In the genomic region with DNA sequence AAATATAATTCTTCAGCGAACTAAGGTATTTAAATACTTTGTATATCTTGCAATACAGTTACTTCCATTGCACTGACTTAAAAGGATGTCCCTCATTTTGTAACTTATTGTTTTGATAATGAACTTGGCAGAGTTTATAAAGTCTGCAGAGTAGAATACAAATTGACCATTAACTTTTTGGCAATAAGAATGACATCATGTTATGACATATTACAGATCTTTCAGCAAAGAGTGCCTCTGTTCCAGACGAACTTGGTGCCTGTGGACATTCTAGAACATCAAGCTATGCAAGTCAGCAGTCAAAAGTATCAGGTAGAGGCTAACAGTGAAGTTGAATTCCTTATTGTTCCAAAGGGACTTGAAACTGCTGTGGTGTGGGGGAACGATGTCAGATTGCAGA, we compare ENCODE assay signal across 21 cellular contexts. TPM values are rescaled to one million over a fixed set of nuclear protein-coding genes. Genes with fewer than 3 reads are reported as not detected.
DNase-seq lines count a peak whose midpoint lies in the region; ATAC-seq, FAIRE-seq and TF ChIP-seq lines count a peak whose summit lies in the region.
"Had no signal": no experiment of that assay in that cellular context is flagged by ENCODE, and none has a peak within 500 bp of the region (broad histone marks: within the 10 kb centered on the region; RNA-seq: fewer than 3 reads in every experiment).

No MANE protein-coding gene starts in this region.

- H2AFZ ChIP-seq in HepG2 (ENCODE audit: low read length) (no peak overlapping the region), GM12878 (ENCODE audit: control insufficient read depth, low read depth, low read length) (no peak overlapping the region)
- H2AFZ ChIP-seq: GM23338 had no signal

- no peaks in the 10 kb centered on the region for H4K20me1 ChIP-seq in HepG2 (ENCODE audit: insufficient read depth, low read length)
- no peaks in the 10 kb centered on the region for H4K20me1 ChIP-seq in GM12878 (ENCODE audit: control insufficient read depth, insufficient read depth)

- H3K27ac ChIP-seq in HepG2 (ENCODE audit: extremely low read length, insufficient read depth, low read length) (no peak overlapping the region), right lobe of liver (no peak overlapping the region), GM12878 (ENCODE audit: control insufficient read depth, insufficient read depth) (no peak overlapping the region)

- TF ChIP-seq CTCF in HepG2 (CRISPR knock-in tag; IDR thresholded peaks at IDR 0.05) (no peak), right lobe of liver (IDR thresholded peaks at IDR 0.05) (no peak), GM12878 (IDR thresholded peaks at IDR 0.05 in 2 of 3, conservative IDR thresholded peaks at IDR 0.05 in 1 of 3; ENCODE audit: control insufficient read depth in 2 of 3, extremely low read depth in 1 of 3, insufficient read depth in 1 of 3, low read depth in 3 of 3, low read length in 3 of 3) (no peak), nephron progenitor cell (IDR thresholded peaks at IDR 0.05) (no peak)

- H3K4me3 ChIP-seq in HepG2 (replicated peaks in 1 of 3; ENCODE audit: insufficient read depth in 1 of 3, low read depth in 2 of 3, low read length in 3 of 3) (no peak overlapping the region), right lobe of liver (no peak overlapping the region), GM12878 (no peak overlapping the region)
- H3K4me3 ChIP-seq: GM23338 had no signal

- H3K79me2 ChIP-seq in HepG2 (ENCODE audit: insufficient read depth, low read length) = no peaks in the 10 kb centered on the region
- no peaks in the 10 kb centered on the region for H3K79me2 ChIP-seq in GM12878 (ENCODE audit: control insufficient read depth, insufficient read depth, low read length)

- BruUV-seq in HepG2 (replicated peaks; lab: Mats Ljungman, UMichigan) (no TSS peak), GM12878 (replicated peaks; lab: Mats Ljungman, UMichigan) (no TSS peak)

- H3K9me3 ChIP-seq in HepG2 (ENCODE audit: low read length) = no peaks in the 10 kb centered on the region
- H3K9me3 ChIP-seq in right lobe of liver = no peaks in the 10 kb centered on the region
- no peaks in the 10 kb centered on the region for H3K9me3 ChIP-seq in GM12878 (replicated peaks; ENCODE audit: control insufficient read depth, insufficient read depth, low read length)

- H3K27me3 Mint-ChIP-seq in nephron progenitor cell (ENCODE audit: low read depth, poor library complexity) = no peaks in the 10 kb centered on the region
- H3K27me3 Mint-ChIP-seq: CD4-positive, alpha-beta memory T cell had no signal

- H3K27me3 ChIP-seq in HepG2 (ENCODE audit: control insufficient read depth in 1 of 2, insufficient read depth in 2 of 2, low read length in 2 of 2) (no peaks in the 10 kb centered on the region), right lobe of liver (no peaks in the 10 kb centered on the region), GM12878 (replicated peaks in 1 of 2; ENCODE audit: control insufficient read depth in 2 of 2, insufficient read depth in 2 of 2, low read length in 1 of 2) (no peaks in the 10 kb centered on the region)

- no peaks in the 10 kb centered on the region for H3K36me3 ChIP-seq in HepG2 (replicated peaks in 1 of 2; ENCODE audit: control insufficient read depth in 1 of 2, insufficient read depth in 2 of 2, low read length in 2 of 2)
- H3K36me3 ChIP-seq in right lobe of liver = no peaks in the 10 kb centered on the region
- no peaks in the 10 kb centered on the region; a peak in 1 of 4 replicates for H3K36me3 ChIP-seq in GM12878 (ENCODE audit: control insufficient read depth in 2 of 2, insufficient read depth in 2 of 2, low read length in 1 of 2)

- RAD21 ChIA-PET in GM12878 (lab: Charles Lee; ENCODE audit: unreplicated experiment) = no interaction called here

- peaks cover 9% of the 10 kb centered on the region for H3K36me3 Mint-ChIP-seq in nephron progenitor cell (ENCODE audit: low read depth)

- in situ Hi-C loops in HepG2 (cut with HindIII; ENCODE audit: extremely low pct_ligation_motif_present, low pct_unique_long_range_greater_than_20kb) (no loop called here), GM12878 (cut with MboI) (no loop called here)

- intact Hi-C loops in HepG2 (cut with micrococcal nuclease; ENCODE audit: unreplicated experiment) = no loop called here
- intact Hi-C loops in right lobe of liver (cut with DNase I) = no loop called here
- intact Hi-C loops in GM12878 (cut with micrococcal nuclease; ENCODE audit: unreplicated experiment) = no loop called here

- FAIRE-seq in HepG2 (lab: Jason Lieb, UNC) (no peak), GM12878 (lab: Jason Lieb, UNC) (no peak)
- FAIRE-seq: G401.6, GM19239 had no signal

- no peaks in the 10 kb centered on the region for H3K4me1 Mint-ChIP-seq in nephron progenitor cell

- H3K27ac Mint-ChIP-seq in nephron progenitor cell = peak overlapping the region; percentile 61
- H3K27ac Mint-ChIP-seq: CD4-positive, alpha-beta memory T cell; GM23338; H9; HFFc6 had no signal

- SMC1A ChIA-PET in GM12878 (lab: Charles Lee; ENCODE audit: uncharacterized antibody, unreplicated experiment) = interaction anchor here (1.7 kb wide), 1 partner anchor 14 kb away, joined by 5 read pairs; no protein-coding TSS in a partner anchor

- POLR2A ChIA-PET in HepG2 (lab: Yijun Ruan, JAX) (no interaction called here), GM12878 (lab: Charles Lee) (no interaction called here)

- H3K4me2 ChIP-seq in HepG2 (ENCODE audit: low read depth, low read length) (no peak overlapping the region), GM12878 (ENCODE audit: control insufficient read depth, insufficient read depth) (no peak overlapping the region)
- H3K4me2 ChIP-seq: GM23338 had no signal

- no peaks in the 10 kb centered on the region for H3K9me3 Mint-ChIP-seq in nephron progenitor cell
- H3K9me3 Mint-ChIP-seq: CD4-positive, alpha-beta memory T cell; GM23338; H9; HFFc6 had no signal

- WGBS in HepG2 (ENCODE audit: low lambda C conversion rate) = 58% methylated on average over 3 of the region's 3 CpGs
- 64% methylated on average over 3 of the region's 3 CpGs for WGBS in right lobe of liver (ENCODE audit: insufficient coverage, low coverage, low lambda C conversion rate, missing lambda C conversion rate)
- 39% methylated on average over 3 of the region's 3 CpGs for WGBS in GM12878 (ENCODE audit: insufficient coverage, insufficient replicate concordance, low lambda C conversion rate, missing lambda C conversion rate)

- no peaks in the 10 kb centered on the region; the same call in 1 of the 2 replicates for H3K4me1 ChIP-seq in HepG2 (ENCODE audit: insufficient read depth, low read length)
- no peaks in the 10 kb centered on the region for H3K4me1 ChIP-seq in right lobe of liver
- H3K4me1 ChIP-seq in GM12878 (ENCODE audit: control insufficient read depth, insufficient read depth, low read length) = no peaks in the 10 kb centered on the region

- DNase-seq in HepG2 (ENCODE audit: low spot score) (no peak), right lobe of liver (no peak), GM12878 (ENCODE audit: low read depth, low spot score) (no peak), nephron progenitor cell (no peak), T1000 (lab: John Stamatoyannopoulos, UW) (no peak), NCI-H2029 (lab: John Stamatoyannopoulos, UW) (no peak), NCI-H187 (lab: John Stamatoyannopoulos, UW) (no peak)
- DNase-seq: C1 segment of cervical spinal cord; Calu3; CD4-positive, alpha-beta memory T cell; COR-L47; DMS53; DND-41; H9; HFFc6 had no signal

- TF ChIP-seq POLR2A in HepG2 (IDR thresholded peaks at IDR 0.05; ENCODE audit: insufficient read depth in 1 of 2, low read depth in 2 of 2, low read length in 2 of 2) (no peak), right lobe of liver (IDR thresholded peaks at IDR 0.05) (no peak), GM12878 (IDR thresholded peaks at IDR 0.05; ENCODE audit: low read depth, low read length) (no peak)

- H3K9ac ChIP-seq in HepG2 (ENCODE audit: insufficient read depth, low read depth, low read length) = no peak overlapping the region
- H3K9ac ChIP-seq in GM12878 (ENCODE audit: control insufficient read depth, insufficient read depth, low read length) = no peak overlapping the region

- no peak for TF ChIP-seq EP300 in HepG2 (IDR thresholded peaks at IDR 0.05; ENCODE audit: low read depth in 2 of 2, low read length in 2 of 2)
- TF ChIP-seq EP300 in HepG2 (CRISPR knock-in tag; IDR thresholded peaks at IDR 0.05; ENCODE audit: borderline replicate concordance) = no peak
- TF ChIP-seq EP300 in GM12878 (IDR thresholded peaks at IDR 0.05; ENCODE audit: borderline replicate concordance in 1 of 2, control insufficient read depth in 1 of 2, low read depth in 2 of 2, low read length in 2 of 2) = no peak

- no peak for TF ChIP-seq RAD21 in HepG2 (CRISPR knock-in tag; IDR thresholded peaks at IDR 0.05)
- no peak for TF ChIP-seq RAD21 in GM12878 (IDR thresholded peaks at IDR 0.05; ENCODE audit: insufficient read depth, low read depth, low read length)

- no peak overlapping the region for H3K4me3 Mint-ChIP-seq in nephron progenitor cell
- H3K4me3 Mint-ChIP-seq: CD4-positive, alpha-beta memory T cell; GM23338; H9; HFFc6 had no signal

- no peak for ATAC-seq in HepG2
- no peak for ATAC-seq in right lobe of liver
- ATAC-seq in GM12878 = no peak
- ATAC-seq: GM23338, HCT116 had no signal

- CTCF ChIA-PET in HepG2 (lab: Yijun Ruan, JAX; ENCODE audit: low intra/inter-chr PET ratio, low total read pairs) (no interaction called here), GM12878 (lab: Yijun Ruan, JAX) (interaction anchor here (1.1 to 3.6 kb wide), 3 partner anchors 15 to 66 kb away, joined by 3 to 11 read pairs (median 9); no protein-coding TSS in a partner anchor)

RNA-seq across cellular contexts. Expression of gene HENMT1, which starts 32.9 kb away (rescaled TPM):
- not detected in 2 replicates for total RNA-seq in HepG2 (2016; rRNA removed; fragmentation: Illumina TruSeq; extraction: Trizol)
- total RNA-seq in HepG2 (2016; cell fraction: cytosol; rRNA removed; fragmentation: Illumina TruSeq; extraction: Trizol; ENCODE audit: low read depth) = not detected in 2 replicates
- not detected in 2 replicates for total RNA-seq in HepG2 (2016; cell fraction: insoluble cytoplasmic fraction; rRNA removed; fragmentation: Illumina TruSeq; extraction: Trizol)
- total RNA-seq in HepG2 (2016; cell fraction: membrane; rRNA removed; fragmentation: Illumina TruSeq; extraction: Trizol) = not detected in 2 replicates
- not detected in 2 replicates for total RNA-seq in HepG2 (2016; cell fraction: nucleus; rRNA removed; fragmentation: Illumina TruSeq; extraction: Trizol)
- polyA plus RNA-seq in HepG2 (2011; rRNA removed) = not detected in 2 replicates
- not detected in 2 replicates for polyA plus RNA-seq in HepG2 (2011; cell fraction: cytosol; rRNA removed)
- polyA plus RNA-seq in HepG2 (2011; cell fraction: nucleus; rRNA removed) = not detected in 2 replicates
- not detected in 2 replicates for polyA plus RNA-seq in HepG2 (2012)
- polyA plus RNA-seq in HepG2 (2016; cell fraction: cytosol; fragmentation: Illumina TruSeq; extraction: Trizol; ENCODE audit: low read depth) = not detected in 2 replicates
- polyA plus RNA-seq in HepG2 (2016; cell fraction: insoluble cytoplasmic fraction; fragmentation: Illumina TruSeq; extraction: Trizol; ENCODE audit: low read depth) = not detected in 2 replicates
- not detected in 2 replicates for polyA plus RNA-seq in HepG2 (2016; cell fraction: membrane; fragmentation: Illumina TruSeq; extraction: Trizol; ENCODE audit: low read depth)
- not detected in 2 replicates for polyA plus RNA-seq in HepG2 (2016; cell fraction: nucleus; fragmentation: Illumina TruSeq; extraction: Trizol; ENCODE audit: insufficient read depth, low read depth)
- 13.3 TPM in 1 of 2 replicates, not detected in the other for polyA minus RNA-seq in HepG2 (2011; rRNA and poly(A)+ RNA removed; ENCODE audit: low replicate concordance)
- polyA minus RNA-seq in HepG2 (2011; cell fraction: cytosol; rRNA and poly(A)+ RNA removed) = not detected in 2 replicates
- polyA minus RNA-seq in HepG2 (2011; cell fraction: nucleus; rRNA and poly(A)+ RNA removed) = not detected in 2 replicates
- 1 to 10 TPM in 1 of 6 experiments, under 1 TPM in 5; 0.18 to 1.2 (median 0.70) TPM for total RNA-seq in right lobe of liver
- total RNA-seq in GM12878 (2013; cell fraction: nucleolus; rRNA removed) = 1.9 and 4.2 TPM in 2 replicates
- 8.1 and 9.0 TPM in 2 replicates for total RNA-seq in GM12878 (2014; rRNA removed)
- total RNA-seq in GM12878 (2014; rRNA removed; fragmentation: Illumina TruSeq; extraction: Trizol) = 10.1 and 10.5 TPM in 2 replicates
- 6.0 and 8.3 TPM in 2 replicates for total RNA-seq in GM12878 (2021)
- 2.5 TPM for polyA plus RNA-seq in GM12878 (2011; ENCODE audit: low read depth)
- 4.4 and 7.3 TPM in 2 replicates for polyA plus RNA-seq in GM12878 (2011; rRNA removed)
- 2.0 and 2.5 TPM in 2 replicates for polyA plus RNA-seq in GM12878 (2011; cell fraction: cytosol; rRNA removed)
- 1.4 and 1.9 TPM in 2 replicates for polyA plus RNA-seq in GM12878 (2011; cell fraction: nucleus; rRNA removed)
- polyA plus RNA-seq in GM12878 (2012) = 2.8 and 3.4 TPM in 2 replicates
- polyA plus RNA-seq in GM12878 (2014; fragmentation: Illumina TruSeq; extraction: Trizol) = 10.7 and 13.6 TPM in 2 replicates
- polyA plus RNA-seq in GM12878 (2014; fragmentation: Nextera tagmentation; extraction: Ambion mirVana) = 10 to 100 TPM; 13.6 to 15.2 TPM
- polyA plus RNA-seq in GM12878 (2014; rRNA removed) = 7.1 and 8.7 TPM in 2 replicates
- polyA plus RNA-seq in GM12878 (2016; fragmentation: Nextera tagmentation; extraction: Ambion mirVana) = 10 to 100 TPM; 13.0 to 15.6 TPM
- 0.98 and 1.8 TPM in 2 replicates for polyA minus RNA-seq in GM12878 (2011; rRNA and poly(A)+ RNA removed)
- 0.67 and 0.94 TPM in 2 replicates for polyA minus RNA-seq in GM12878 (2011; cell fraction: cytosol; rRNA and poly(A)+ RNA removed)
- 0.12 and 0.38 TPM in 2 replicates for polyA minus RNA-seq in GM12878 (2011; cell fraction: nucleus; rRNA and poly(A)+ RNA removed)
- total RNA-seq: A172, H4 had no signal
